In genomic region chr4:158450741-158451140, GRCh38 we compare ENCODE assay signal across 18 cellular contexts.
DNase-seq lines count a peak whose midpoint lies in the region; TF ChIP-seq lines count a peak whose summit lies in the region.
"Had no signal": no experiment of that assay in that cellular context is flagged by ENCODE, and none has a peak within 500 bp of the region (broad histone marks: within the 10 kb centered on the region; RNA-seq: fewer than 3 reads in every experiment).

No MANE protein-coding gene starts in this region.

- H4K8ac ChIP-seq in mesendoderm (ENCODE audit: low read depth, low read length), result no peak overlapping the region

- no peak overlapping the region for H2AK5ac ChIP-seq in mesendoderm (ENCODE audit: low read length)

- no peak overlapping the region for H2BK5ac ChIP-seq in mesendoderm (ENCODE audit: low read length)

- H3K18ac ChIP-seq in mesendoderm (ENCODE audit: low read length), result no peak overlapping the region

- no peak overlapping the region for H3K27ac ChIP-seq in mesendoderm (ENCODE audit: low read depth, low read length)
- H3K27ac ChIP-seq: Peyer's patch had no signal

- H3K4me3 ChIP-seq in AG10803 (ENCODE audit: low read length), result no peak overlapping the region
- no peak overlapping the region for H3K4me3 ChIP-seq in fibroblast of villous mesenchyme (ENCODE audit: low read depth, low read length)
- no peak overlapping the region for H3K4me3 ChIP-seq in mesendoderm (ENCODE audit: low read length)
- H3K4me3 ChIP-seq: Peyer's patch had no signal

- no peaks in the 10 kb centered on the region for H3K4me1 ChIP-seq in mesendoderm (ENCODE audit: control insufficient read depth, low read depth, low read length)
- H3K4me1 ChIP-seq: BE2C, Peyer's patch had no signal

- H3K79me1 ChIP-seq in mesendoderm (ENCODE audit: low read length), result no peaks in the 10 kb centered on the region

- peak; percentile 40 for DNase-seq in AG10803 (ENCODE audit: low read depth)
- peak; percentile 24 for DNase-seq in GM04504 (ENCODE audit: low read depth)
- peak; percentile 29 for DNase-seq in dedifferentiated amniotic fluid mesenchymal stem cell (ENCODE audit: extremely low spot score)
- DNase-seq in fibroblast of villous mesenchyme (ENCODE audit: low read depth), result peak; percentile 54
- no peak for DNase-seq in NCI-H1694 treated with DMSO at 0.1 percent for 48 hours (lab: John Stamatoyannopoulos, UW)
- no peak for DNase-seq in activated CD4-positive, CD25-positive, alpha-beta regulatory T cell treated with anti-CD3 and anti-CD28 coated beads, Interleukin-2, amount 50 U/mL, for 72 hours
- DNase-seq in midbrain (lab: John Stamatoyannopoulos, UW), result no peak
- DNase-seq in mesendoderm, result no peak
- DNase-seq: BE2C; CD4-positive, CD25-positive, alpha-beta regulatory T cell; GOT3; Karpas-422; NCI-H1417; NCI-H1930; NCI-H2227 treated with DMSO at 0.1 percent for 48 hours; NCI-H510A; NCI-H82; Peyer's patch had no signal

- no peak overlapping the region for H3K56ac ChIP-seq in mesendoderm (ENCODE audit: low read length)

- H3K79me2 ChIP-seq in mesendoderm (ENCODE audit: control insufficient read depth, insufficient read depth, low read length), result no peaks in the 10 kb centered on the region

- H3K23ac ChIP-seq in mesendoderm (ENCODE audit: low read length), result no peak overlapping the region

- no CpG with 5 or more reads among the region's 1 CpG for WGBS in mesendoderm (ENCODE audit: extremely low coverage, insufficient coverage, low lambda C conversion rate)

- H4K5ac ChIP-seq in mesendoderm (ENCODE audit: low read length), result no peak overlapping the region

- no peak overlapping the region for H3K4ac ChIP-seq in mesendoderm (ENCODE audit: low read depth, low read length)

- no peak overlapping the region for H2BK15ac ChIP-seq in mesendoderm (replicated peaks; ENCODE audit: low read depth)

- H2BK120ac ChIP-seq in mesendoderm (ENCODE audit: low read depth, low read length), result no peak overlapping the region

- H3K9ac ChIP-seq in mesendoderm (ENCODE audit: low read length), result no peak overlapping the region

- no peak overlapping the region for H3K4me2 ChIP-seq in mesendoderm (ENCODE audit: low read length)

- H3K36me3 ChIP-seq in mesendoderm (ENCODE audit: control insufficient read depth, insufficient read depth, low read length), result no peaks in the 10 kb centered on the region
- H3K36me3 ChIP-seq: BE2C, Peyer's patch had no signal

- no peak for TF ChIP-seq CTCF in AG10803 (conservative IDR thresholded peaks at IDR 0.05; ENCODE audit: low read length)
- TF ChIP-seq CTCF in fibroblast of villous mesenchyme (IDR thresholded peaks at IDR 0.05; ENCODE audit: insufficient read depth, low read depth, low read length), result no peak

- no peaks in the 10 kb centered on the region for H3K27me3 ChIP-seq in mesendoderm (ENCODE audit: insufficient read depth, low read length, poor library complexity)
- H3K27me3 ChIP-seq: BE2C, Peyer's patch had no signal

Comparison
In these comparisons a context has a peak if more than half of its experiments do, and no peak if none do; other contexts are left out.
1. DNase-seq: peak in AG10803 (single experiment), GM04504 (single experiment), dedifferentiated amniotic fluid mesenchymal stem cell (single experiment) and fibroblast of villous mesenchyme (single experiment); none in NCI-H1694 treated with DMSO at 0.1 percent for 48 hours (single experiment), activated CD4-positive, CD25-positive, alpha-beta regulatory T cell treated with anti-CD3 and anti-CD28 coated beads, Interleukin-2, amount 50 U/mL, for 72 hours (single experiment), midbrain (single experiment) and mesendoderm (single experiment).